16 cellular contexts compared by ENCODE assay signal in genomic region chr5:37212096-37212495, GRCh38. TPM values are rescaled to one million over a fixed set of nuclear protein-coding genes. Genes with fewer than 3 reads are reported as not detected.
A peak's percentile ranks its signal among the peaks of the same experiment; 100 is the strongest.
DNase-seq lines count a peak whose midpoint lies in the region; ATAC-seq, FAIRE-seq and TF ChIP-seq lines count a peak whose summit lies in the region.
"Had no signal": no experiment of that assay in that cellular context is flagged by ENCODE, and none has a peak within 500 bp of the region (broad histone marks: within the 10 kb centered on the region; RNA-seq: fewer than 3 reads in every experiment).

No MANE protein-coding gene starts in this region.

- ATAC-seq in activated CD8-positive, alpha-beta T cell treated with anti-CD3 and anti-CD28 coated beads for 36 hours, result no peak
- ATAC-seq in activated CD8-positive, alpha-beta T cell treated with anti-CD3 and anti-CD28 coated beads, Interleukin-2, amount 10 ng/mL, durations not matched to agents 7 days and 5 days, result no peak

- H2BK5ac ChIP-seq in H1 (ENCODE audit: low read depth, low read length), result no peak overlapping the region

- no peaks in the 10 kb centered on the region for H3K23me2 ChIP-seq in H1 (ENCODE audit: low read depth, low read length)

- CTCF ChIA-PET in activated CD8-positive, alpha-beta T cell treated with anti-CD3 and anti-CD28 coated beads for 36 hours (lab: Charles Lee), result no interaction called here
- CTCF ChIA-PET in activated CD8-positive, alpha-beta T cell treated with anti-CD3 and anti-CD28 coated beads, Interleukin-2, amount 10 ng/mL, durations not matched to agents 7 days and 5 days (lab: Charles Lee), result interaction anchor here (1.0 to 1.5 kb wide), 3 partner anchors 11 to 168 kb away, joined by 3 to 4 read pairs (median 3); no protein-coding TSS in a partner anchor
- CTCF ChIA-PET in H1 (lab: Charles Lee; ENCODE audit: partially characterized antibody), result interaction anchor here (0.7 kb wide), 1 partner anchor 303 kb away, joined by 3 read pairs; no protein-coding TSS in a partner anchor
- CTCF ChIA-PET in SK-N-SH (lab: Yijun Ruan, JAX), result no interaction called here

- H2AFZ ChIP-seq in H1 (ENCODE audit: low read length), result no peak overlapping the region
- H2AFZ ChIP-seq in SK-N-SH (ENCODE audit: low read depth), result no peak overlapping the region

- H3K9me3 ChIP-seq in H1 (ENCODE audit: insufficient read depth in 2 of 2, low read depth in 1 of 2, low read length in 1 of 2), result no peaks in the 10 kb centered on the region
- H3K9me3 ChIP-seq in SK-N-SH, result no peaks in the 10 kb centered on the region
- no peaks in the 10 kb centered on the region for H3K9me3 ChIP-seq in adrenal gland (replicated peaks in 1 of 3)

- TF ChIP-seq CTCF in activated CD8-positive, alpha-beta T cell treated with anti-CD3 and anti-CD28 coated beads for 36 hours (IDR thresholded peaks at IDR 0.05), result peak; percentile 16
- TF ChIP-seq CTCF in NB4 (IDR thresholded peaks at IDR 0.05; ENCODE audit: low read depth, low read length), result peak; percentile 3
- peak in 1 of 3 experiments; percentile 21; a peak in 1 of 4 replicates for TF ChIP-seq CTCF in H1 (IDR thresholded peaks at IDR 0.05; ENCODE audit: control extremely low read depth in 1 of 3, insufficient read depth in 1 of 3, low read depth in 1 of 3, low read length in 3 of 3)
- no peak for TF ChIP-seq CTCF in mesothelial cell of epicardium (IDR thresholded peaks at IDR 0.05; ENCODE audit: unreplicated experiment)
- no peak for TF ChIP-seq CTCF in SK-N-SH (IDR thresholded peaks at IDR 0.05)
- no peak for TF ChIP-seq CTCF in adrenal gland (IDR thresholded peaks at IDR 0.05)
- no peak for TF ChIP-seq CTCF in GM13976 (IDR thresholded peaks at IDR 0.05; ENCODE audit: borderline replicate concordance, control extremely low read depth, extremely low read depth, insufficient read depth, missing control alignments)

- TF ChIP-seq RAD21 in H1 (IDR thresholded peaks at IDR 0.05 in 1 of 2, conservative IDR thresholded peaks at IDR 0.05 in 1 of 2; ENCODE audit: low read depth in 2 of 2, low read length in 2 of 2) (peak; percentile 19 to 36; a peak in 3 of 4 replicates), SK-N-SH (IDR thresholded peaks at IDR 0.05; ENCODE audit: low read length) (no peak)

- no peak overlapping the region for H4K91ac ChIP-seq in H1 (replicated peaks; ENCODE audit: insufficient read length, low read length)

- no peaks in the 10 kb centered on the region for H3K79me1 ChIP-seq in H1 (ENCODE audit: low read depth, low read length)

- H3K4me3 ChIP-seq in NB4 (ENCODE audit: low read depth, low read length), result no peak overlapping the region
- no peak overlapping the region for H3K4me3 ChIP-seq in H1 (ENCODE audit: extremely low read depth in 1 of 4, insufficient read depth in 2 of 4, low read depth in 3 of 4, low read length in 4 of 4)
- no peak overlapping the region for H3K4me3 ChIP-seq in SK-N-SH (ENCODE audit: low read depth in 2 of 2, low read length in 1 of 2)
- H3K4me3 ChIP-seq in adrenal gland, result no peak overlapping the region

- TF ChIP-seq EP300 in H1 (IDR thresholded peaks at IDR 0.05; ENCODE audit: borderline replicate concordance in 1 of 2, low read depth in 2 of 2, low read length in 2 of 2) (no peak), SK-N-SH (IDR thresholded peaks at IDR 0.05; ENCODE audit: borderline replicate concordance in 1 of 2, low read depth in 1 of 2, low read length in 1 of 2) (no peak)

- in situ Hi-C loops in GM13976 (cut with MboI; ENCODE audit: low sequenced_read_pairs, unreplicated experiment), result no loop called here

- H3K27ac ChIP-seq in H1 (ENCODE audit: low read depth, low read length), result no peak overlapping the region
- H3K27ac ChIP-seq in SK-N-SH (ENCODE audit: low read depth in 2 of 2, low read length in 1 of 2), result no peak overlapping the region
- no peak overlapping the region for H3K27ac ChIP-seq in adrenal gland

- H3K23ac ChIP-seq in H1 (ENCODE audit: insufficient read length), result no peak overlapping the region

- H3K27me3 ChIP-seq in H1 (replicated peaks in 1 of 4; ENCODE audit: control insufficient read depth in 3 of 4, extremely low read depth in 1 of 4, insufficient read depth in 3 of 4, low read length in 3 of 4) (no peaks in the 10 kb centered on the region), SK-N-SH (ENCODE audit: insufficient read depth) (no peaks in the 10 kb centered on the region), adrenal gland (no peaks in the 10 kb centered on the region)

- no peaks in the 10 kb centered on the region for H3K36me3 ChIP-seq in H1 (ENCODE audit: control insufficient read depth in 2 of 4, insufficient read depth in 4 of 4, low read length in 3 of 4)
- H3K36me3 ChIP-seq in SK-N-SH (replicated peaks in 1 of 2; ENCODE audit: control insufficient read depth in 1 of 2, insufficient read depth in 2 of 2, low read length in 1 of 2), result peaks cover 23 to 49% of the 10 kb centered on the region in 2 experiments
- peaks cover 0 to 15% of the 10 kb centered on the region in 2 donors for H3K36me3 ChIP-seq in adrenal gland (replicated peaks in 1 of 2)

- H4K20me1 ChIP-seq in H1 (replicated peaks in 1 of 2; ENCODE audit: control insufficient read depth in 1 of 2, insufficient read depth in 2 of 2, low read length in 2 of 2) (no peaks in the 10 kb centered on the region), SK-N-SH (ENCODE audit: insufficient read depth) (no peaks in the 10 kb centered on the region)

- no peaks in the 10 kb centered on the region for H3K9me2 ChIP-seq in SK-N-SH

- no peak overlapping the region for H3K4me2 ChIP-seq in H1 (ENCODE audit: insufficient read depth in 1 of 2, low read depth in 2 of 2, low read length in 2 of 2)
- no peak overlapping the region for H3K4me2 ChIP-seq in SK-N-SH

- no peaks in the 10 kb centered on the region for H3K9me3 Mint-ChIP-seq in activated CD8-positive, alpha-beta T cell treated with anti-CD3 and anti-CD28 coated beads for 36 hours
- no peaks in the 10 kb centered on the region for H3K9me3 Mint-ChIP-seq in activated CD8-positive, alpha-beta T cell treated with anti-CD3 and anti-CD28 coated beads, Interleukin-2, amount 10 ng/mL, durations not matched to agents 7 days and 5 days (ENCODE audit: insufficient read depth)
- H3K9me3 Mint-ChIP-seq in mesothelial cell of epicardium, result no peaks in the 10 kb centered on the region
- H3K9me3 Mint-ChIP-seq: CD4-positive, CD25-positive, alpha-beta regulatory T cell had no signal

- no peak overlapping the region for H3K56ac ChIP-seq in H1 (replicated peaks; ENCODE audit: insufficient read length, low read depth, low read length)

- no peak overlapping the region for H3K27ac Mint-ChIP-seq in activated CD8-positive, alpha-beta T cell treated with anti-CD3 and anti-CD28 coated beads for 36 hours
- no peak overlapping the region for H3K27ac Mint-ChIP-seq in activated CD8-positive, alpha-beta T cell treated with anti-CD3 and anti-CD28 coated beads, Interleukin-2, amount 10 ng/mL, durations not matched to agents 7 days and 5 days
- H3K27ac Mint-ChIP-seq in mesothelial cell of epicardium, result peak overlapping the region; percentile 68

- H3F3A ChIP-seq in SK-N-SH (replicated peaks; ENCODE audit: insufficient read depth), result peaks cover 3% of the 10 kb centered on the region

- POLR2A ChIA-PET in activated CD8-positive, alpha-beta T cell treated with anti-CD3 and anti-CD28 coated beads for 36 hours (lab: Charles Lee), result interaction anchor here (0.5 kb wide), 1 partner anchor 51 kb away, joined by 3 read pairs; no protein-coding TSS in a partner anchor
- POLR2A ChIA-PET in activated CD8-positive, alpha-beta T cell treated with anti-CD3 and anti-CD28 coated beads, Interleukin-2, amount 10 ng/mL, durations not matched to agents 7 days and 5 days (lab: Charles Lee), result no interaction called here
- POLR2A ChIA-PET in H1 (lab: Charles Lee; ENCODE audit: partially characterized antibody) (no interaction called here), SK-N-SH (lab: Yijun Ruan, JAX) (no interaction called here)

- no peak overlapping the region for H2BK15ac ChIP-seq in H1 (ENCODE audit: low read length)

- H3K79me2 ChIP-seq in H1 (ENCODE audit: control insufficient read depth in 1 of 2, insufficient read depth in 2 of 2, low read length in 2 of 2) (no peaks in the 10 kb centered on the region), SK-N-SH (ENCODE audit: insufficient read depth) (no peaks in the 10 kb centered on the region)

- no peak for FAIRE-seq in H1 (lab: Jason Lieb, UNC)

- no peak overlapping the region for H3K18ac ChIP-seq in H1 (ENCODE audit: extremely low read depth, low read length)

- H3K4me1 Mint-ChIP-seq in activated CD8-positive, alpha-beta T cell treated with anti-CD3 and anti-CD28 coated beads for 36 hours (ENCODE audit: low read depth), result peaks cover 9% of the 10 kb centered on the region
- H3K4me1 Mint-ChIP-seq in activated CD8-positive, alpha-beta T cell treated with anti-CD3 and anti-CD28 coated beads, Interleukin-2, amount 10 ng/mL, durations not matched to agents 7 days and 5 days (ENCODE audit: low read depth), result peaks cover 13% of the 10 kb centered on the region
- H3K4me1 Mint-ChIP-seq in mesothelial cell of epicardium, result peaks cover 7% of the 10 kb centered on the region

- no peak overlapping the region for H4K5ac ChIP-seq in H1 (ENCODE audit: insufficient read length, low read depth, low read length)

- no peak overlapping the region for H2BK20ac ChIP-seq in H1 (ENCODE audit: low read length)

- H2BK120ac ChIP-seq in H1 (replicated peaks; ENCODE audit: low read depth, low read length), result no peak overlapping the region

- H3K4me1 ChIP-seq in H1 (replicated peaks in 1 of 4; ENCODE audit: control insufficient read depth in 3 of 4, insufficient read depth in 4 of 4, low read length in 3 of 4), result no peaks in the 10 kb centered on the region
- H3K4me1 ChIP-seq in SK-N-SH (ENCODE audit: control insufficient read depth in 1 of 2, insufficient read depth in 2 of 2, low read depth in 1 of 2, low read length in 1 of 2), result no peaks in the 10 kb centered on the region; a peak in 1 of 4 replicates
- no peaks in the 10 kb centered on the region for H3K4me1 ChIP-seq in adrenal gland (replicated peaks in 1 of 2)

- H3K9ac ChIP-seq in H1 (replicated peaks in 1 of 4; ENCODE audit: extremely low read depth in 1 of 4, low read depth in 3 of 4, low read length in 3 of 4) (no peak overlapping the region), SK-N-SH (no peak overlapping the region)

- no peak overlapping the region for H4K8ac ChIP-seq in H1 (ENCODE audit: extremely low read depth, insufficient read depth, low read length)

- intact Hi-C loops in activated CD8-positive, alpha-beta T cell treated with anti-CD3 and anti-CD28 coated beads for 36 hours (cut with micrococcal nuclease), result no loop called here
- intact Hi-C loops in adrenal gland (cut with DNase I), result no loop called here

- H3K4ac ChIP-seq in H1 (replicated peaks; ENCODE audit: insufficient read length, low read depth, low read length), result no peak overlapping the region

- 93% methylated on average over 3 of the region's 3 CpGs; no CpG with 5 or more reads in 1 of the 2 experiments for WGBS in H1 (ENCODE audit: extremely low coverage in 1 of 2, insufficient coverage in 1 of 2, insufficient read length in 1 of 2, insufficient replicate concordance in 2 of 2, low coverage in 1 of 2, low lambda C conversion rate in 2 of 2, missing lambda C conversion rate in 1 of 2), 2 experiments
- 95% methylated on average over 3 of the region's 3 CpGs for WGBS in SK-N-SH (ENCODE audit: low lambda C conversion rate)
- 91 to 96% (median 95%) methylated on average over 3 of the region's 3 CpGs for WGBS in adrenal gland, 4 donors

- no peak overlapping the region for H3K4me3 Mint-ChIP-seq in activated CD8-positive, alpha-beta T cell treated with anti-CD3 and anti-CD28 coated beads for 36 hours
- H3K4me3 Mint-ChIP-seq in activated CD8-positive, alpha-beta T cell treated with anti-CD3 and anti-CD28 coated beads, Interleukin-2, amount 10 ng/mL, durations not matched to agents 7 days and 5 days, result no peak overlapping the region
- no peak overlapping the region for H3K4me3 Mint-ChIP-seq in mesothelial cell of epicardium
- H3K4me3 Mint-ChIP-seq: CD4-positive, CD25-positive, alpha-beta regulatory T cell had no signal

- H3K36me3 Mint-ChIP-seq in activated CD8-positive, alpha-beta T cell treated with anti-CD3 and anti-CD28 coated beads for 36 hours (ENCODE audit: low read depth), result peaks cover 9% of the 10 kb centered on the region
- peaks cover 18% of the 10 kb centered on the region for H3K36me3 Mint-ChIP-seq in activated CD8-positive, alpha-beta T cell treated with anti-CD3 and anti-CD28 coated beads, Interleukin-2, amount 10 ng/mL, durations not matched to agents 7 days and 5 days (ENCODE audit: low read depth)
- H3K36me3 Mint-ChIP-seq in mesothelial cell of epicardium, result peaks cover 30% of the 10 kb centered on the region

- no peak for DNase-seq in activated CD8-positive, alpha-beta T cell treated with anti-CD3 and anti-CD28 coated beads for 36 hours
- no peak for DNase-seq in activated CD8-positive, alpha-beta T cell treated with anti-CD3 and anti-CD28 coated beads, Interleukin-2, amount 10 ng/mL, durations not matched to agents 7 days and 5 days
- DNase-seq in NB4 (ENCODE audit: low read depth) (no peak), H1 (ENCODE audit: low read depth in 1 of 2, low spot score in 2 of 2) (no peak), mesothelial cell of epicardium (ENCODE audit: low spot score in 2 of 2, unreplicated experiment in 2 of 2) (no peak), SK-N-SH (no peak), adrenal gland (no peak), GM13976 (ENCODE audit: low spot score) (no peak)
- DNase-seq: CD4-positive, CD25-positive, alpha-beta regulatory T cell; H7; IMR-90; NCI-H1092 treated with DMSO at 0.1 percent for 48 hours; NCI-H1694 treated with DMSO at 0.1 percent for 48 hours; NCI-H82; RPMI8226; SW 1271 had no signal

- no peak overlapping the region for H3K14ac ChIP-seq in H1 (ENCODE audit: insufficient read length)

- H3K27me3 Mint-ChIP-seq in activated CD8-positive, alpha-beta T cell treated with anti-CD3 and anti-CD28 coated beads for 36 hours, result no peaks in the 10 kb centered on the region
- H3K27me3 Mint-ChIP-seq in activated CD8-positive, alpha-beta T cell treated with anti-CD3 and anti-CD28 coated beads, Interleukin-2, amount 10 ng/mL, durations not matched to agents 7 days and 5 days (ENCODE audit: low read depth), result no peaks in the 10 kb centered on the region
- H3K27me3 Mint-ChIP-seq in mesothelial cell of epicardium (ENCODE audit: low read depth), result no peaks in the 10 kb centered on the region
- H3K27me3 Mint-ChIP-seq: CD4-positive, CD25-positive, alpha-beta regulatory T cell had no signal

- TF ChIP-seq POLR2A in NB4 (IDR thresholded peaks at IDR 0.05; ENCODE audit: extremely low read depth, insufficient read length) (no peak), H1 (IDR thresholded peaks at IDR 0.05; ENCODE audit: control extremely low read depth in 1 of 2, low read depth in 2 of 2, low read length in 2 of 2) (no peak), adrenal gland (IDR thresholded peaks at IDR 0.05) (no peak)

- H2AK5ac ChIP-seq in H1 (ENCODE audit: low read depth, low read length), result no peak overlapping the region

- no peak overlapping the region for H2BK12ac ChIP-seq in H1 (ENCODE audit: low read depth, low read length)

RNA-seq across cellular contexts. Expression of gene CPLANE1, which starts 37.1 kb away (rescaled TPM):
- total RNA-seq in activated CD8-positive, alpha-beta T cell treated with anti-CD3 and anti-CD28 coated beads for 36 hours, result 1 to 10 TPM; 4.8 to 4.9 TPM
- total RNA-seq in activated CD8-positive, alpha-beta T cell treated with anti-CD3 and anti-CD28 coated beads, Interleukin-2, amount 10 ng/mL, durations not matched to agents 7 days and 5 days, result 10 to 100 TPM in 1 of 2 experiments, 1 to 10 TPM in 1; 7.2 to 10.5 TPM
- 6.4 and 8.8 TPM in 2 replicates for total RNA-seq in H1 (2021; fragmentation: NEBNext Ultra II Directional; extraction: Animal tissue kit (Norgen Biotek cat#: 25700))
- polyA plus RNA-seq in H1 (2011; rRNA removed) (0.91 and 2.2 TPM in 2 replicates), SK-N-SH (2012; rRNA removed) (3.6 TPM in 2 replicates), adrenal gland (10 to 100 TPM in 2 of 3 donors, 1 to 10 TPM in 1; 3.8 to 11.9 (median 10.4) TPM)
- polyA plus RNA-seq in H1 (2011; cell fraction: cytosol; rRNA removed), result 3.1 TPM
- 3.1 TPM for polyA plus RNA-seq in H1 (2011; cell fraction: nucleus; rRNA removed)
- 2.6 to 3.1 TPM (median 2.8 TPM) in 4 replicates for polyA plus RNA-seq in H1 (2012, experiment 1 of 2)
- 0.07 TPM for polyA plus RNA-seq in H1 (2012, experiment 2 of 2)
- 6.0 TPM for polyA plus RNA-seq in H1 (2013, experiment 1 of 2)
- 4.6 TPM for polyA plus RNA-seq in H1 (2013, experiment 2 of 2)
- polyA minus RNA-seq in H1 (2011; rRNA and poly(A)+ RNA removed), result 14.9 and 25.2 TPM in 2 replicates
- polyA minus RNA-seq in H1 (2011; cell fraction: cytosol; rRNA and poly(A)+ RNA removed), result 7.8 TPM
- polyA minus RNA-seq in H1 (2011; cell fraction: nucleus; rRNA and poly(A)+ RNA removed), result 29.9 TPM
- total RNA-seq in mesothelial cell of epicardium (31.0 to 33.8 TPM (median 32.3 TPM) in 3 replicates), adrenal gland (10 to 100 TPM in 6 of 8 donors, 1 to 10 TPM in 2; 7.4 to 29.7 (median 14.4) TPM)
- polyA plus RNA-seq in SK-N-SH (2012; cell fraction: cytosol; rRNA removed), result 3.1 and 3.9 TPM in 2 replicates
- polyA plus RNA-seq in SK-N-SH (2012; cell fraction: nucleus; rRNA removed), result 7.3 and 12.2 TPM in 2 replicates

Comparison
In these comparisons a context has a peak if more than half of its experiments do, and no peak if none do; other contexts are left out.
1. CTCF ChIA-PET loops: an anchor here in activated CD8-positive, alpha-beta T cell treated with anti-CD3 and anti-CD28 coated beads, Interleukin-2, amount 10 ng/mL, durations not matched to agents 7 days and 5 days (1.0 to 1.5 kb wide) and H1 (0.7 kb wide); none called in activated CD8-positive, alpha-beta T cell treated with anti-CD3 and anti-CD28 coated beads for 36 hours and SK-N-SH.
2. CTCF ChIP-seq: peak in activated CD8-positive, alpha-beta T cell treated with anti-CD3 and anti-CD28 coated beads for 36 hours (single experiment) and NB4 (single experiment); none in mesothelial cell of epicardium (single experiment), SK-N-SH (single experiment), adrenal gland (0 of 6) and GM13976 (single experiment).